Comparison of ENCODE assay signal across 24 cellular contexts in the genomic region with DNA sequence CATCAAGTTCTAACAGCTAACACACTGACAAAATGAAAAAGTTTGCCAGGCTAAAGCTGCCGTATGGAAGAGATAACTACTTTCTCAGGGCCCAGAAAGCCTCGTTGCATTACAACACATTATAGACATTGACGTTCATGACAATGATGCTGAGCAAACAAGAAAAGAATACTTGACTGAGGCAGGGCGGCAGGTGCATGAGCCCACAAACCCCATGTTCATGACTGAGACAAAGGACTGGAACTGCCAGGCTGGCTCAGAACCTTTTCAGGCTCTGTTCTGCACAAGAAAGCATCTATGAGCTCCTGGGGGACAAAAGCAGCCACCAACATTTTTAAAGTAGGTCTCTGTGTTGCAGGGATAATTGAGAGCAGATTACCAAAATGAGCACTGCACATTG. TPM values are rescaled to one million over a fixed set of nuclear protein-coding genes. Genes with fewer than 3 reads are reported as not detected.
DNase-seq lines count a peak whose midpoint lies in the region; ATAC-seq and TF ChIP-seq lines count a peak whose summit lies in the region.
"Had no signal": no experiment of that assay in that cellular context is flagged by ENCODE, and none has a peak within 500 bp of the region (broad histone marks: within the 10 kb centered on the region; RNA-seq: fewer than 3 reads in every experiment).

No MANE protein-coding gene starts in this region.

- CTCF ChIA-PET in CD8-positive, alpha-beta T cell (lab: Charles Lee), result interaction anchor here (0.6 to 1.3 kb wide), 2 partner anchors 17 to 60 kb away, joined by 3 to 5 read pairs; a partner anchor contains a TSS

- ATAC-seq in GM21423 (IDR thresholded peaks at IDR 0.05; ENCODE audit: unreplicated experiment), result no peak
- ATAC-seq in CD8-positive, alpha-beta T cell, result no peak
- ATAC-seq: left ventricle myocardium superior, right lobe of liver had no signal

- WGBS in esophagus squamous epithelium, 2 donors, result 72 to 93% methylated on average over 4 of the region's 4 CpGs

- no peak for TF ChIP-seq CTCF in esophagus squamous epithelium (IDR thresholded peaks at IDR 0.05)
- TF ChIP-seq CTCF in CD8-positive, alpha-beta T cell (IDR thresholded peaks at IDR 0.05), result no peak

- intact Hi-C loops in esophagus squamous epithelium (cut with DNase I), result no loop called here
- intact Hi-C loops in CD8-positive, alpha-beta T cell (cut with DNase I, micrococcal nuclease), result no loop called here
- intact Hi-C loops in activated T-helper 2 cell treated with anti-CD3 and anti-CD28 coated beads, Interferon-gamma antibody, Interleukin-2, Interleukin-4, amounts not matched to agents 10 μg/mL and 5 μg/mL and 100 μg/mL, durations not matched to agents 14 hours and 24 hours and 36 hours (cut with micrococcal nuclease), result no loop called here

- H3K36me3 ChIP-seq in esophagus squamous epithelium, result no peaks in the 10 kb centered on the region
- H3K36me3 ChIP-seq in CD8-positive, alpha-beta T cell (ENCODE audit: insufficient read depth, low read length), result no peaks in the 10 kb centered on the region
- H3K36me3 ChIP-seq: BLaER1, right lobe of liver had no signal

- H3K27ac ChIP-seq in caudate nucleus (ENCODE audit: low read depth, low read length) (peak overlapping the region; percentile 13), esophagus squamous epithelium (no peak overlapping the region)
- no peak overlapping the region for H3K27ac ChIP-seq in CD8-positive, alpha-beta T cell (ENCODE audit: low read depth, low read length)
- H3K27ac ChIP-seq: BLaER1, epithelial cell of prostate, hepatocyte, right lobe of liver, VCaP had no signal

- H3K9me3 ChIP-seq in esophagus squamous epithelium, result no peaks in the 10 kb centered on the region
- no peaks in the 10 kb centered on the region for H3K9me3 ChIP-seq in CD8-positive, alpha-beta T cell (ENCODE audit: low read length)
- H3K9me3 ChIP-seq: right lobe of liver had no signal

- H3K27me3 ChIP-seq in esophagus squamous epithelium, result no peaks in the 10 kb centered on the region
- no peaks in the 10 kb centered on the region for H3K27me3 ChIP-seq in CD8-positive, alpha-beta T cell (ENCODE audit: insufficient read depth, low read length)
- H3K27me3 ChIP-seq: BLaER1, hepatocyte, right lobe of liver had no signal

- POLR2A ChIA-PET in CD8-positive, alpha-beta T cell (lab: Charles Lee), result no interaction called here

- H3K36me3 Mint-ChIP-seq in CD8-positive, alpha-beta T cell, result no peaks in the 10 kb centered on the region
- H3K36me3 Mint-ChIP-seq in activated T-helper 2 cell treated with anti-CD3 and anti-CD28 coated beads, Interferon-gamma antibody, Interleukin-2, Interleukin-4, amounts not matched to agents 10 μg/mL and 5 μg/mL and 100 μg/mL, durations not matched to agents 14 hours and 24 hours and 36 hours (ENCODE audit: low read depth), result no peaks in the 10 kb centered on the region
- H3K36me3 Mint-ChIP-seq: type B pancreatic cell had no signal

- H3K27ac Mint-ChIP-seq in CD8-positive, alpha-beta T cell, result no peak overlapping the region
- H3K27ac Mint-ChIP-seq in activated T-helper 2 cell treated with anti-CD3 and anti-CD28 coated beads, Interferon-gamma antibody, Interleukin-2, Interleukin-4, amounts not matched to agents 10 μg/mL and 5 μg/mL and 100 μg/mL, durations not matched to agents 14 hours and 24 hours and 36 hours, result no peak overlapping the region
- H3K27ac Mint-ChIP-seq: activated naive CD8-positive, alpha-beta T cell treated with anti-CD3 and anti-CD28 coated beads for 36 hours; H9; nephron progenitor cell; type B pancreatic cell had no signal

- H3K9me3 Mint-ChIP-seq in CD8-positive, alpha-beta T cell, result no peaks in the 10 kb centered on the region
- H3K9me3 Mint-ChIP-seq in activated T-helper 2 cell treated with anti-CD3 and anti-CD28 coated beads, Interferon-gamma antibody, Interleukin-2, Interleukin-4, amounts not matched to agents 10 μg/mL and 5 μg/mL and 100 μg/mL, durations not matched to agents 14 hours and 24 hours and 36 hours, result peaks cover 7% of the 10 kb centered on the region

- H3K4me1 Mint-ChIP-seq in CD8-positive, alpha-beta T cell (ENCODE audit: low read depth), result peaks cover 7% of the 10 kb centered on the region
- no peaks in the 10 kb centered on the region for H3K4me1 Mint-ChIP-seq in activated T-helper 2 cell treated with anti-CD3 and anti-CD28 coated beads, Interferon-gamma antibody, Interleukin-2, Interleukin-4, amounts not matched to agents 10 μg/mL and 5 μg/mL and 100 μg/mL, durations not matched to agents 14 hours and 24 hours and 36 hours (ENCODE audit: low read depth)

- H3K4me1 ChIP-seq in esophagus squamous epithelium, result no peaks in the 10 kb centered on the region
- peaks cover 7% of the 10 kb centered on the region for H3K4me1 ChIP-seq in CD8-positive, alpha-beta T cell (ENCODE audit: insufficient read depth, low read length)
- H3K4me1 ChIP-seq: right lobe of liver had no signal

- peak; percentile 86 for DNase-seq in COLO668 (lab: John Stamatoyannopoulos, UW; ENCODE audit: unreplicated experiment)
- peak; percentile 20 for DNase-seq in NCI-H128 (lab: John Stamatoyannopoulos, UW; ENCODE audit: unreplicated experiment)
- peak; percentile 4 for DNase-seq in NCI-H2196 treated with DMSO at 0.1 percent for 48 hours (lab: John Stamatoyannopoulos, UW; ENCODE audit: unreplicated experiment)
- peak in 1 of 61 donors; percentile 6 for DNase-seq in caudate nucleus (lab: John Stamatoyannopoulos, UW)
- no peak for DNase-seq in esophagus squamous epithelium (lab: John Stamatoyannopoulos, UW)
- DNase-seq in CD8-positive, alpha-beta T cell, result no peak
- DNase-seq in activated T-helper 2 cell treated with anti-CD3 and anti-CD28 coated beads, Interferon-gamma antibody, Interleukin-2, Interleukin-4, amounts not matched to agents 10 μg/mL and 5 μg/mL and 100 μg/mL, durations not matched to agents 14 hours and 24 hours and 36 hours (ENCODE audit: low spot score), result no peak
- DNase-seq: activated CD4-positive, alpha-beta T cell treated with anti-CD3 and anti-CD28 coated beads, Interleukin-2, amount 50 U/mL, for 1 hour; activated CD8-positive, alpha-beta memory T cell treated with anti-CD3 and anti-CD28 coated beads, Interleukin-2, amount 50 U/mL, for 4 hours; activated naive CD8-positive, alpha-beta T cell treated with anti-CD3 and anti-CD28 coated beads for 36 hours; cerebellar nuclear complex; foreskin fibroblast; H9; left ventricle myocardium superior; midbrain; NCI-H1694 treated with DMSO at 0.1 percent for 48 hours; nephron progenitor cell; right lobe of liver had no signal

- no peaks in the 10 kb centered on the region for H3K27me3 Mint-ChIP-seq in CD8-positive, alpha-beta T cell (ENCODE audit: low read depth)
- H3K27me3 Mint-ChIP-seq in activated T-helper 2 cell treated with anti-CD3 and anti-CD28 coated beads, Interferon-gamma antibody, Interleukin-2, Interleukin-4, amounts not matched to agents 10 μg/mL and 5 μg/mL and 100 μg/mL, durations not matched to agents 14 hours and 24 hours and 36 hours (ENCODE audit: low read depth), result peaks cover 8% of the 10 kb centered on the region
- H3K27me3 Mint-ChIP-seq: activated naive CD8-positive, alpha-beta T cell treated with anti-CD3 and anti-CD28 coated beads for 36 hours; type B pancreatic cell had no signal

- no peak for TF ChIP-seq POLR2A in esophagus squamous epithelium (IDR thresholded peaks at IDR 0.05)

- H3K4me3 Mint-ChIP-seq in CD8-positive, alpha-beta T cell, result no peak overlapping the region
- H3K4me3 Mint-ChIP-seq in activated T-helper 2 cell treated with anti-CD3 and anti-CD28 coated beads, Interferon-gamma antibody, Interleukin-2, Interleukin-4, amounts not matched to agents 10 μg/mL and 5 μg/mL and 100 μg/mL, durations not matched to agents 14 hours and 24 hours and 36 hours (ENCODE audit: low read depth), result no peak overlapping the region
- H3K4me3 Mint-ChIP-seq: activated naive CD8-positive, alpha-beta T cell treated with anti-CD3 and anti-CD28 coated beads for 36 hours; H9; nephron progenitor cell; type B pancreatic cell had no signal

- H3K4me3 ChIP-seq in esophagus squamous epithelium, result no peak overlapping the region
- H3K4me3 ChIP-seq in CD8-positive, alpha-beta T cell (ENCODE audit: low read depth, low read length), result no peak overlapping the region
- H3K4me3 ChIP-seq: BLaER1, hepatocyte, right lobe of liver had no signal

RNA-seq across cellular contexts. Expression of a gene that starts 13.6 kb away (rescaled TPM):
- 1 to 10 TPM; 1.1 to 3.3 (median 2.5) TPM for total RNA-seq in esophagus squamous epithelium
- total RNA-seq in CD8-positive, alpha-beta T cell, result under 1 TPM; 0.31 to 0.60 TPM
- total RNA-seq in activated T-helper 2 cell treated with anti-CD3 and anti-CD28 coated beads, Interferon-gamma antibody, Interleukin-2, Interleukin-4, amounts not matched to agents 10 μg/mL and 5 μg/mL and 100 μg/mL, durations not matched to agents 14 hours and 24 hours and 36 hours, result 0.37 and 0.48 TPM in 2 replicates

RNA-seq across cellular contexts. Expression of a gene that starts 24.6 kb away (rescaled TPM):
- total RNA-seq in esophagus squamous epithelium, result 10 to 100 TPM; 36.7 to 80.9 (median 69.2) TPM
- total RNA-seq in CD8-positive, alpha-beta T cell, result not detected
- 0.14 and 0.67 TPM in 2 replicates for total RNA-seq in activated T-helper 2 cell treated with anti-CD3 and anti-CD28 coated beads, Interferon-gamma antibody, Interleukin-2, Interleukin-4, amounts not matched to agents 10 μg/mL and 5 μg/mL and 100 μg/mL, durations not matched to agents 14 hours and 24 hours and 36 hours

RNA-seq across cellular contexts. Expression of a gene that starts 38.4 kb away (rescaled TPM):
- 10 to 100 TPM in 2 of 4 donors, 1 to 10 TPM in 2; 2.5 to 11.3 (median 10.3) TPM for total RNA-seq in esophagus squamous epithelium
- 10 to 100 TPM; 10.1 to 13.4 TPM for total RNA-seq in CD8-positive, alpha-beta T cell
- total RNA-seq in activated T-helper 2 cell treated with anti-CD3 and anti-CD28 coated beads, Interferon-gamma antibody, Interleukin-2, Interleukin-4, amounts not matched to agents 10 μg/mL and 5 μg/mL and 100 μg/mL, durations not matched to agents 14 hours and 24 hours and 36 hours, result 0.34 and 0.67 TPM in 2 replicates
- total RNA-seq: H9 had no signal

Comparison
In these comparisons a context has a peak if more than half of its experiments do, and no peak if none do; other contexts are left out.
1. DNase-seq: peak in COLO668 (single experiment), NCI-H128 (single experiment) and NCI-H2196 treated with DMSO at 0.1 percent for 48 hours (single experiment); none in esophagus squamous epithelium (single experiment), CD8-positive, alpha-beta T cell (0 of 7) and activated T-helper 2 cell treated with anti-CD3 and anti-CD28 coated beads, Interferon-gamma antibody, Interleukin-2, Interleukin-4, amounts not matched to agents 10 μg/mL and 5 μg/mL and 100 μg/mL, durations not matched to agents 14 hours and 24 hours and 36 hours (single experiment).
2. RNA of a gene that starts 24.6 kb away (total RNA-seq): 36.7 to 80.9 TPM in esophagus squamous epithelium; 0.14 to 0.67 TPM in activated T-helper 2 cell treated with anti-CD3 and anti-CD28 coated beads, Interferon-gamma antibody, Interleukin-2, Interleukin-4, amounts not matched to agents 10 μg/mL and 5 μg/mL and 100 μg/mL, durations not matched to agents 14 hours and 24 hours and 36 hours and not detected in CD8-positive, alpha-beta T cell; every median in the first group is over 10 times any median in the second.